ENCODE assay signal across 20 cellular contexts in the genomic region with DNA sequence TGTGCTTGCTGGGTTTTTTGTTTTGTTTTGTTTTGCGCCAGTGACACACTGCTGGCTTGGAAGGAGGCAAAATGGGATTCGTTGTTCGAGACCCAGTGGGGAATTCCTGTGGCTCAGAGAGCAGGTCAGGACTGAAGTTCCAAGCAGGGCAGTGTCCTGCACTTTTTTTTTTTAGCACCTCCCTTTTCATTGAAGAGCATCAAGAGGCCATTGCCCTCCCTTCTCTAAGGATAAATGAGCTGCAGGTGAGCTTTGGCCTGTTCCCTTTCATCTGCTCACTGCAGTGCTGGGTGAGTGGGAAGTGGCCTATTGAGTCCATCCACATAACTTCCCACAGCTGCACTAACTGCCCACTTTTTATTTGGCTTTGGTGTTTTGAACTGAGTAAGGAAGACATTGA.
DNase-seq lines count a peak whose midpoint lies in the region; ATAC-seq and TF ChIP-seq lines count a peak whose summit lies in the region.
"Had no signal": no experiment of that assay in that cellular context is flagged by ENCODE, and none has a peak within 500 bp of the region (broad histone marks: within the 10 kb centered on the region; RNA-seq: fewer than 3 reads in every experiment).

No MANE protein-coding gene starts in this region.

- H3K9me2 ChIP-seq in PC-3 (replicated peaks; ENCODE audit: low read length) (no peaks in the 10 kb centered on the region), hepatocyte (replicated peaks; ENCODE audit: insufficient read depth) (no peaks in the 10 kb centered on the region)

- POLR2A ChIA-PET in PC-3 (lab: Charles Lee; ENCODE audit: unreplicated experiment): interaction anchor here (0.6 kb wide), 1 partner anchor 54 kb away, joined by 3 read pairs; no protein-coding TSS in a partner anchor

- H3K9me3 ChIP-seq in PC-3 (ENCODE audit: low read length) (no peaks in the 10 kb centered on the region), hepatocyte (ENCODE audit: low read depth) (no peaks in the 10 kb centered on the region), neural progenitor cell (ENCODE audit: low read depth) (no peaks in the 10 kb centered on the region)
- H3K9me3 ChIP-seq: HAP-1, neutrophil had no signal

- no peaks in the 10 kb centered on the region for H4K20me1 ChIP-seq in PC-3 (ENCODE audit: low read length)
- no peaks in the 10 kb centered on the region for H4K20me1 ChIP-seq in hepatocyte (ENCODE audit: insufficient read depth, poor library complexity, severe bottlenecking)
- no peaks in the 10 kb centered on the region for H4K20me1 ChIP-seq in neural progenitor cell (ENCODE audit: low read depth)

- BruUV-seq in Calu3 (replicated peaks; lab: Mats Ljungman, UMichigan) (no TSS peak), PC-3 (replicated peaks; lab: Mats Ljungman, UMichigan) (no TSS peak)

- H3K4me2 ChIP-seq in PC-3 (ENCODE audit: low read length) (no peak overlapping the region), hepatocyte (no peak overlapping the region), neural progenitor cell (no peak overlapping the region)
- H3K4me2 ChIP-seq: KMS-11 had no signal

- H3K4me1 ChIP-seq in PC-3 (ENCODE audit: insufficient read depth, low read length) (peaks cover 36% of the 10 kb centered on the region), hepatocyte (ENCODE audit: insufficient read depth) (peaks cover 14% of the 10 kb centered on the region), neural progenitor cell (peaks cover 24% of the 10 kb centered on the region)

- H3K27ac ChIP-seq in PC-3 (ENCODE audit: low read length) (peak overlapping the region; percentile 93), hepatocyte (peak overlapping the region; percentile 89), neural progenitor cell (peak overlapping the region; percentile 69)
- H3K27ac ChIP-seq: KMS-11, neutrophil, SK-N-MC had no signal

- H3K36me3 Mint-ChIP-seq in Calu3 (ENCODE audit: insufficient read depth, unreplicated experiment) (peaks cover 26% of the 10 kb centered on the region), neural progenitor cell (no peaks in the 10 kb centered on the region)
- H3K36me3 Mint-ChIP-seq: CD8-positive, alpha-beta T cell had no signal

- H3K27me3 Mint-ChIP-seq in Calu3 (ENCODE audit: unreplicated experiment): no peaks in the 10 kb centered on the region
- H3K27me3 Mint-ChIP-seq in neural progenitor cell (ENCODE audit: insufficient read depth, low read depth): no peaks in the 10 kb centered on the region
- H3K27me3 Mint-ChIP-seq: memory B cell had no signal

- H3K27ac Mint-ChIP-seq in Calu3 (ENCODE audit: unreplicated experiment): peak overlapping the region; percentile 98
- H3K27ac Mint-ChIP-seq in neural progenitor cell: peak overlapping the region; percentile 57
- H3K27ac Mint-ChIP-seq: CD8-positive, alpha-beta T cell; memory B cell had no signal

- no peak for TF ChIP-seq CTCF in Calu3 (IDR thresholded peaks at IDR 0.05; ENCODE audit: unreplicated experiment)
- TF ChIP-seq CTCF in PC-3 (conservative IDR thresholded peaks at IDR 0.05; ENCODE audit: low read depth, low read length): no peak
- TF ChIP-seq CTCF in hepatocyte (IDR thresholded peaks at IDR 0.05; ENCODE audit: poor library complexity): no peak
- no peak for TF ChIP-seq CTCF in neural progenitor cell (IDR thresholded peaks at IDR 0.05)

- peak overlapping the region; percentile 78 for H3K9ac ChIP-seq in PC-3 (ENCODE audit: low read length)
- H3K9ac ChIP-seq in neural progenitor cell: no peak overlapping the region
- H3K9ac ChIP-seq: KMS-11 had no signal

- H3K4me3 ChIP-seq in PC-3 (ENCODE audit: low read length): no peak overlapping the region
- H3K4me3 ChIP-seq in hepatocyte: no peak overlapping the region
- no peak overlapping the region for H3K4me3 ChIP-seq in neural progenitor cell
- H3K4me3 ChIP-seq: HAP-1, SK-N-MC had no signal

- no peaks in the 10 kb centered on the region for H3K9me3 Mint-ChIP-seq in Calu3 (ENCODE audit: low read depth, unreplicated experiment)
- H3K9me3 Mint-ChIP-seq in neural progenitor cell: no peaks in the 10 kb centered on the region
- H3K9me3 Mint-ChIP-seq: CD8-positive, alpha-beta T cell had no signal

- peaks cover 5% of the 10 kb centered on the region for H3F3A ChIP-seq in PC-3 (ENCODE audit: low read length, unreplicated experiment)
- H3F3A ChIP-seq in neural progenitor cell (ENCODE audit: low read depth): peaks cover 21% of the 10 kb centered on the region

- 94% methylated on average over 3 of the region's 3 CpGs for WGBS in hepatocyte (ENCODE audit: low lambda C conversion rate, missing lambda C conversion rate)

- peaks cover 26% of the 10 kb centered on the region for H3K4me1 Mint-ChIP-seq in Calu3 (ENCODE audit: low read depth, unreplicated experiment)
- H3K4me1 Mint-ChIP-seq in neural progenitor cell: peaks cover 19% of the 10 kb centered on the region

- H3K27me3 ChIP-seq in PC-3 (ENCODE audit: low read length) (no peaks in the 10 kb centered on the region), hepatocyte (no peaks in the 10 kb centered on the region), neural progenitor cell (no peaks in the 10 kb centered on the region)
- H3K27me3 ChIP-seq: neutrophil had no signal

- H3K36me3 ChIP-seq in PC-3 (ENCODE audit: low read depth, low read length) (peaks cover 6% of the 10 kb centered on the region; the same call in 1 of the 2 replicates), hepatocyte (replicated peaks; ENCODE audit: insufficient read depth, low read depth) (no peaks in the 10 kb centered on the region), neural progenitor cell (no peaks in the 10 kb centered on the region)
- H3K36me3 ChIP-seq: HAP-1, neutrophil had no signal

- ATAC-seq in PC-3 (no peak), GM18498 (IDR thresholded peaks at IDR 0.05; ENCODE audit: unreplicated experiment) (no peak), GM21360 (IDR thresholded peaks at IDR 0.05; ENCODE audit: unreplicated experiment) (no peak)
- ATAC-seq: CD8-positive, alpha-beta T cell; Panc1; stimulated activated naive CD8-positive, alpha-beta T cell treated with anti-CD3 and anti-CD28 coated beads, Interleukin-15, Interleukin-2, amounts not matched to agents 100 U/mL and 50 U/mL, for 24 hours had no signal

- CTCF ChIA-PET in Calu3 (lab: Charles Lee) (interaction anchor here (1.1 kb wide), 1 partner anchor 53 kb away, joined by 4 read pairs; no protein-coding TSS in a partner anchor), PC-3 (lab: Charles Lee) (no interaction called here)

- intact Hi-C loops in Calu3 (cut with micrococcal nuclease; ENCODE audit: unreplicated experiment) (loop anchor here (5.0 kb wide), 2 partner anchors 38 to 768 kb away; no protein-coding TSS in a partner anchor), PC-3 (cut with micrococcal nuclease) (no loop called here)

- DNase-seq in Calu3 (no peak), PC-3 (no peak), hepatocyte (ENCODE audit: low spot score) (peak; percentile 23), neural progenitor cell (ENCODE audit: low spot score) (peak; percentile 15), NCI-H2171 treated with DMSO at 0.1 percent for 48 hours (lab: John Stamatoyannopoulos, UW) (no peak), NCI-H1048 (lab: John Stamatoyannopoulos, UW) (no peak)
- DNase-seq: CD8-positive, alpha-beta T cell; effector CD8-positive, alpha-beta T cell; NCI-H1105 treated with DMSO at 0.1 percent for 48 hours; NCI-H2171; NCI-H774; stimulated activated naive CD8-positive, alpha-beta T cell treated with anti-CD3 and anti-CD28 coated beads, Interleukin-15, Interleukin-2, amounts not matched to agents 100 U/mL and 50 U/mL, for 24 hours had no signal

- H3K79me2 ChIP-seq in PC-3 (ENCODE audit: low read length) (peaks cover 6% of the 10 kb centered on the region; the same call in 1 of the 2 replicates), hepatocyte (peaks cover 6% of the 10 kb centered on the region), neural progenitor cell (ENCODE audit: low read depth) (no peaks in the 10 kb centered on the region)

- H3K4me3 Mint-ChIP-seq in Calu3 (ENCODE audit: low read depth, unreplicated experiment) (no peak overlapping the region), neural progenitor cell (no peak overlapping the region)
- H3K4me3 Mint-ChIP-seq: CD8-positive, alpha-beta T cell; memory B cell had no signal

- H2AFZ ChIP-seq in PC-3 (ENCODE audit: low read length) (no peak overlapping the region), hepatocyte (no peak overlapping the region), neural progenitor cell (replicated peaks) (peak overlapping the region; percentile 13)

Comparison
In these comparisons a context has a peak if more than half of its experiments do, and no peak if none do; other contexts are left out.
1. DNase-seq: peak in hepatocyte (single experiment) and neural progenitor cell (single experiment); none in Calu3 (single experiment), PC-3 (single experiment), NCI-H2171 treated with DMSO at 0.1 percent for 48 hours (single experiment) and NCI-H1048 (single experiment).
2. Peak in every context shown above with its lines, with median percentiles within 50 percentile points of each other: H3K27ac ChIP-seq.